In the genomic region with DNA sequence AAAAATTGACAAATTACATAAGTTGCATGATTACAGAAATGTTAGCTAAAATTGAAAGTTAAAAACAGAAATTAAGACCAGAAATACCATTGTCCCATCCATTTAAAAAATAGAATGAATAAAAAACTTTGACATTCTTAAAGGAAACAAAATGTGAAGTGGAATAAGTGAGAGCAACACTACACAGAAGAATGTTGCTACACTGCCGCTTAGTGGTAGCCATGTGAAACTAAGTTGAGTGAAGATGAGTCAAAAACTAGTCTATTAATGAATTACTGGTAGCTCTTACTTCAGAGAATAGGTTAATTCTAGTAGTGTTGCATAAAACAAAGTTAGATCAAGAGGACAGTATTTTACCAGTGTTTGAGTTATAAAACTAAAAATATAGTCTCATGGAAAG, we compare ENCODE assay signal across 8 cellular contexts.
DNase-seq lines count a peak whose midpoint lies in the region; ATAC-seq and TF ChIP-seq lines count a peak whose summit lies in the region.

No MANE protein-coding gene starts in this region.

- H2BK5ac ChIP-seq in IMR-90 (ENCODE audit: low read depth, low read length, poor library complexity, severe bottlenecking) = no peak overlapping the region

- H3K23ac ChIP-seq in IMR-90 (ENCODE audit: low read depth, low read length) = no peak overlapping the region

- BruUV-seq in IMR-90 (replicated peaks; lab: Mats Ljungman, UMichigan) = no TSS peak

- TF ChIP-seq CTCF in IMR-90 (conservative IDR thresholded peaks at IDR 0.05; ENCODE audit: low read depth, low read length) (peak; percentile 59), tibial artery (IDR thresholded peaks at IDR 0.05) (no peak)

- H3K9ac ChIP-seq in IMR-90 (ENCODE audit: low read depth, low read length) = no peak overlapping the region
- no peak overlapping the region for H3K9ac ChIP-seq in adipocyte (ENCODE audit: low read length)

- no peak overlapping the region for H3K14ac ChIP-seq in IMR-90 (replicated peaks; ENCODE audit: low read depth, low read length)

- H3K18ac ChIP-seq in IMR-90 (ENCODE audit: low read depth, low read length) = no peak overlapping the region

- H2AFZ ChIP-seq in IMR-90 (replicated peaks; ENCODE audit: low read length, poor library complexity) = no peak overlapping the region

- H3K56ac ChIP-seq in IMR-90 (ENCODE audit: extremely low read depth, insufficient read depth, low read length) = no peak overlapping the region

- CTCF ChIA-PET in IMR-90 (lab: Yijun Ruan, JAX) = no interaction called here

- H3K4me3 ChIP-seq in IMR-90 (ENCODE audit: insufficient read depth, low read depth, low read length) (no peak overlapping the region), adipocyte (ENCODE audit: low read length) (no peak overlapping the region), tibial artery (no peak overlapping the region)

- intact Hi-C loops in IMR-90 (cut with micrococcal nuclease) = loop anchor here (10.0 kb wide), 2 partner anchors 142 to 1332 kb away; no protein-coding TSS in a partner anchor
- intact Hi-C loops in tibial artery (cut with DNase I; ENCODE audit: low total_unique reads) = no loop called here

- dilution Hi-C loops in IMR-90 (cut with HindIII; ENCODE audit: low sequenced_read_pairs, unreplicated experiment) = no loop called here

- H3K36me3 ChIP-seq in IMR-90 (ENCODE audit: control insufficient read depth, insufficient read depth, low read length) (no peaks in the 10 kb centered on the region), adipocyte (ENCODE audit: control insufficient read depth, insufficient read depth, low read length, severe bottlenecking) (no peaks in the 10 kb centered on the region), tibial artery (no peaks in the 10 kb centered on the region)

- H2BK120ac ChIP-seq in IMR-90 (ENCODE audit: low read depth, low read length) = no peak overlapping the region

- H2BK20ac ChIP-seq in IMR-90 (ENCODE audit: low read depth, low read length) = no peak overlapping the region

- H3K27me3 ChIP-seq in IMR-90 (ENCODE audit: control insufficient read depth, insufficient read depth, low read length) (no peaks in the 10 kb centered on the region), adipocyte (replicated peaks; ENCODE audit: control insufficient read depth, insufficient read depth, low read length) (no peaks in the 10 kb centered on the region), tibial artery (no peaks in the 10 kb centered on the region)

- TF ChIP-seq POLR2A in IMR-90 (IDR thresholded peaks at IDR 0.05; ENCODE audit: low read depth, low read length) = no peak

- DNase-seq in DMS 273 treated with DMSO at 0.1 percent for 48 hours (lab: John Stamatoyannopoulos, UW) (peak; percentile 17), IMR-90 (peak; percentile 24), adipocyte (ENCODE audit: low read depth) (peak; percentile 11), left kidney (ENCODE audit: low read depth, low spot score) (peak; percentile 73), tibial artery (no peak), HuH-7 (ENCODE audit: low spot score) (no peak)
- no peak for DNase-seq in effector CD8-positive, alpha-beta T cell (lab: John Stamatoyannopoulos, UW)

- H3K27ac ChIP-seq in IMR-90 (ENCODE audit: insufficient read depth, low read length) (no peak overlapping the region), tibial artery (no peak overlapping the region)

- H3K4me2 ChIP-seq in IMR-90 (ENCODE audit: low read depth, low read length) = no peak overlapping the region

- POLR2A ChIA-PET in IMR-90 (lab: Charles Lee; ENCODE audit: unreplicated experiment) = no interaction called here

- peak; percentile 53 for TF ChIP-seq RAD21 in IMR-90 (IDR thresholded peaks at IDR 0.05; ENCODE audit: low read length)

- no CpG with 5 or more reads among the region's 1 CpG for WGBS in IMR-90 (ENCODE audit: extremely low coverage in 2 of 2, insufficient read length in 1 of 2), 2 experiments

- no peaks in the 10 kb centered on the region for H3K9me1 ChIP-seq in IMR-90 (ENCODE audit: insufficient read depth, low read length)

- ATAC-seq in GM19328 (IDR thresholded peaks at IDR 0.05; ENCODE audit: unreplicated experiment) (peak; percentile 87), IMR-90 (ENCODE audit: low read depth) (peak; percentile 73)

- H4K5ac ChIP-seq in IMR-90 (ENCODE audit: low read depth, low read length) = no peak overlapping the region

- H4K91ac ChIP-seq in IMR-90 (ENCODE audit: insufficient read depth, low read depth, low read length) = no peak overlapping the region

- no peaks in the 10 kb centered on the region for H3K4me1 ChIP-seq in IMR-90 (ENCODE audit: control insufficient read depth, insufficient read depth, low read length)
- no peaks in the 10 kb centered on the region for H3K4me1 ChIP-seq in adipocyte (ENCODE audit: control insufficient read depth, insufficient read depth, low read length)
- no peaks in the 10 kb centered on the region for H3K4me1 ChIP-seq in tibial artery

- H3K9me3 ChIP-seq in IMR-90 (ENCODE audit: control insufficient read depth, insufficient read depth, low read length) = no peaks in the 10 kb centered on the region
- H3K9me3 ChIP-seq in adipocyte (ENCODE audit: control insufficient read depth, low read length) = no peaks in the 10 kb centered on the region
- no peaks in the 10 kb centered on the region for H3K9me3 ChIP-seq in tibial artery

- no peaks in the 10 kb centered on the region for H4K20me1 ChIP-seq in IMR-90 (ENCODE audit: insufficient read depth, low read length)

- H3K4ac ChIP-seq in IMR-90 (ENCODE audit: low read depth, low read length) = no peak overlapping the region

- in situ Hi-C loops in IMR-90 (cut with MboI; ENCODE audit: low sequenced_read_pairs) = no loop called here

- H4K8ac ChIP-seq in IMR-90 (ENCODE audit: low read depth in 2 of 2, low read length in 2 of 2) = no peak overlapping the region

- no peaks in the 10 kb centered on the region for H3K79me1 ChIP-seq in IMR-90 (ENCODE audit: low read depth in 1 of 2, low read length in 2 of 2)

- H2AK9ac ChIP-seq in IMR-90 (replicated peaks; ENCODE audit: low read depth, low read length, poor library complexity) = no peak overlapping the region

- no peak overlapping the region for H2AK5ac ChIP-seq in IMR-90 (ENCODE audit: low read depth, low read length)

- H2BK15ac ChIP-seq in IMR-90 (ENCODE audit: low read depth, low read length) = no peak overlapping the region

TF ChIP-seq in IMR-90, 13 proteins besides CTCF, POLR2A, EP300 and RAD21:
- TF ChIP-seq RFX5 (IDR thresholded peaks at IDR 0.05; ENCODE audit: low read depth, low read length) = no peak
- peak; percentile 26; the same call in 1 of the 2 replicates for TF ChIP-seq SMC3 (IDR thresholded peaks at IDR 0.05; ENCODE audit: low read depth, low read length)

Comparison
In these comparisons a context has a peak if more than half of its experiments do, and no peak if none do; other contexts are left out.
1. DNase-seq: peak in DMS 273 treated with DMSO at 0.1 percent for 48 hours (single experiment), IMR-90 (single experiment), adipocyte (single experiment) and left kidney (single experiment); none in tibial artery (0 of 2), effector CD8-positive, alpha-beta T cell (single experiment) and HuH-7 (single experiment).